13 cellular contexts compared by ENCODE assay signal in the genomic region with DNA sequence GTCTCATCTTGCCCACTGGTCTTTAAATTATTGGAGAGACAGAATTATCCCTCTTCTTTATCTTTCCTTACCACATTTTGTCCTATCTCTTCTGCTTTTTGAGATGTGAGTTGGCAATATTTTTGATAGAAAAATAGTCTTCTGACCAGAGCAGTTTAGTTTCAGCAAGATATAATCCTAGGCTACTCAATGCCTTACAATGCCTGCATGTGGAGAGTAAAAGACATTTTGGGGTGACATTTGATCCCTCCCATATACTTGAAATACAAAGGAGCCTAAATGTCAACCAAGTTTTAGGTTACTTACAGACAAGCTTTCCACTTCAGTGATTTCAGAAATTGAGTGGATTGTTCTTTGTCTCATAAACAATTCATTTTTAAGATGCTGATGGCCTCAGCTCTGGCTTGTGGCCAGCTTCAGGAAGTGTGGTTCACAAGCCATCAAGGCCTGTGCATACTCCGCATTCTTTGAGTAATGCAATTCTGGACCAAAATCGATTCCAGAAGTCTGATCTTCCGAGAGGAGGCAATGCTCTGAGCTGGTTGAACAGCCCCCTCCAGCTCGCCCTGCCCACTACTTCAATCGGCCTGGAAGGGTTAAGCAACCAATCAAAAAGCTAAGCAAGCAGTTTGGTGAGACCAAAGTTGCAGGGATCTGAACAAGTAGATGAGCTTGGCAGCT.
DNase-seq lines count a peak whose midpoint lies in the region; ATAC-seq, FAIRE-seq and TF ChIP-seq lines count a peak whose summit lies in the region.
"Had no signal": no experiment of that assay in that cellular context is flagged by ENCODE, and none has a peak within 500 bp of the region (broad histone marks: within the 10 kb centered on the region; RNA-seq: fewer than 3 reads in every experiment).

No MANE protein-coding gene starts in this region.

- no peak overlapping the region for H3K56ac ChIP-seq in H1 (replicated peaks; ENCODE audit: insufficient read length, low read depth, low read length)

- H3K23me2 ChIP-seq in H1 (ENCODE audit: low read depth, low read length) = no peaks in the 10 kb centered on the region

- no peak overlapping the region for H2BK15ac ChIP-seq in H1 (ENCODE audit: low read length)

- no peaks in the 10 kb centered on the region for H3K9me3 ChIP-seq in H1 (ENCODE audit: insufficient read depth in 2 of 2, low read depth in 1 of 2, low read length in 1 of 2)
- H3K9me3 ChIP-seq: BE2C had no signal

- peak; percentile 90 for TF ChIP-seq EP300 in Ishikawa (IDR thresholded peaks at IDR 0.05; ENCODE audit: borderline replicate concordance)
- no peak for TF ChIP-seq EP300 in H1 (IDR thresholded peaks at IDR 0.05; ENCODE audit: borderline replicate concordance in 1 of 2, low read depth in 2 of 2, low read length in 2 of 2)

- no peaks in the 10 kb centered on the region for H3K27me3 ChIP-seq in H1 (replicated peaks in 1 of 4; ENCODE audit: control insufficient read depth in 3 of 4, extremely low read depth in 1 of 4, insufficient read depth in 3 of 4, low read length in 3 of 4)
- H3K27me3 ChIP-seq: BE2C had no signal

- no peak overlapping the region for H3K18ac ChIP-seq in H1 (ENCODE audit: extremely low read depth, low read length)

- no peak overlapping the region for H4K5ac ChIP-seq in H1 (ENCODE audit: insufficient read length, low read depth, low read length)

- no peak overlapping the region for H3K14ac ChIP-seq in H1 (ENCODE audit: insufficient read length)

- 73% methylated on average over 5 of the region's 5 CpGs; no CpG with 5 or more reads in 1 of the 2 experiments for WGBS in H1 (ENCODE audit: extremely low coverage in 1 of 2, insufficient coverage in 1 of 2, insufficient read length in 1 of 2, insufficient replicate concordance in 2 of 2, low coverage in 1 of 2, low lambda C conversion rate in 2 of 2, missing lambda C conversion rate in 1 of 2), 2 experiments

- H4K20me1 ChIP-seq in H1 (replicated peaks in 1 of 2; ENCODE audit: control insufficient read depth in 1 of 2, insufficient read depth in 2 of 2, low read length in 2 of 2) = no peaks in the 10 kb centered on the region

- no peak for TF ChIP-seq POLR2A in H1 (IDR thresholded peaks at IDR 0.05; ENCODE audit: control extremely low read depth in 1 of 2, low read depth in 2 of 2, low read length in 2 of 2)

- H2BK5ac ChIP-seq in H1 (ENCODE audit: low read depth, low read length) = no peak overlapping the region

- no peak overlapping the region for H2BK12ac ChIP-seq in H1 (ENCODE audit: low read depth, low read length)

- H3K23ac ChIP-seq in H1 (ENCODE audit: insufficient read length) = no peak overlapping the region

- POLR2A ChIA-PET in H1 (lab: Charles Lee; ENCODE audit: partially characterized antibody) = interaction anchor here (0.9 to 1.2 kb wide), 2 partner anchors 27 to 50 kb away, joined by 3 to 4 read pairs; no protein-coding TSS in a partner anchor

- no peak overlapping the region for H3K4ac ChIP-seq in H1 (replicated peaks; ENCODE audit: insufficient read length, low read depth, low read length)

- intact Hi-C loops in left colon (cut with DNase I, micrococcal nuclease) = no loop called here

- DNase-seq in AG09309 (ENCODE audit: low read depth) = peak; percentile 87
- DNase-seq in H1 (ENCODE audit: low read depth in 1 of 2, low spot score in 2 of 2) = no peak
- peak; percentile 36 for DNase-seq in myocyte (ENCODE audit: low read depth)
- DNase-seq in left colon = no peak
- DNase-seq in stimulated activated CD4-positive, alpha-beta T cell treated with anti-CD3 and anti-CD28 coated beads, Interleukin-12 subunit alpha, Interleukin-12 subunit beta, amount 100 ng/mL, for 4 hours = no peak
- DNase-seq: BE2C; naive B cell; NCI-H446; stimulated activated naive CD4-positive, alpha-beta T cell had no signal

- TF ChIP-seq CTCF in AG09309 (IDR thresholded peaks at IDR 0.05; ENCODE audit: control insufficient read depth, insufficient read depth, low read depth, low read length, missing control alignments) = no peak
- no peak for TF ChIP-seq CTCF in H1 (IDR thresholded peaks at IDR 0.05; ENCODE audit: control extremely low read depth in 1 of 3, insufficient read depth in 1 of 3, low read depth in 1 of 3, low read length in 3 of 3)

- peak overlapping the region; percentile 44; the same call in 1 of the 2 replicates for H2AFZ ChIP-seq in H1 (ENCODE audit: low read length)

- H2AK5ac ChIP-seq in H1 (ENCODE audit: low read depth, low read length) = no peak overlapping the region

- no peaks in the 10 kb centered on the region for H3K36me3 ChIP-seq in H1 (ENCODE audit: control insufficient read depth in 2 of 4, insufficient read depth in 4 of 4, low read length in 3 of 4)
- H3K36me3 ChIP-seq: BE2C had no signal

- no peak for FAIRE-seq in H1 (lab: Jason Lieb, UNC)

- H3K4me3 ChIP-seq in AG09309 (ENCODE audit: control insufficient read depth, low read depth, low read length) (no peak overlapping the region), H1 (ENCODE audit: extremely low read depth in 1 of 4, insufficient read depth in 2 of 4, low read depth in 3 of 4, low read length in 4 of 4) (no peak overlapping the region)

- H4K91ac ChIP-seq in H1 (replicated peaks; ENCODE audit: insufficient read length, low read length) = no peak overlapping the region

- no peak overlapping the region for H3K27ac ChIP-seq in H1 (ENCODE audit: low read depth, low read length)

- H3K79me2 ChIP-seq in H1 (ENCODE audit: control insufficient read depth in 1 of 2, insufficient read depth in 2 of 2, low read length in 2 of 2) = no peaks in the 10 kb centered on the region

- H3K4me1 ChIP-seq in H1 (replicated peaks in 1 of 4; ENCODE audit: control insufficient read depth in 3 of 4, insufficient read depth in 4 of 4, low read length in 3 of 4) = peaks cover 0 to 7% (median 5%) of the 10 kb centered on the region in 4 experiments; a peak in 4 of 7 replicates

- no peak for ATAC-seq in GM21515 (IDR thresholded peaks at IDR 0.05; ENCODE audit: unreplicated experiment)
- ATAC-seq in esophagus mucosa = no peak
- ATAC-seq in left colon = no peak
- ATAC-seq: Right ventricle myocardium inferior had no signal

- H2BK20ac ChIP-seq in H1 (ENCODE audit: low read length) = no peak overlapping the region

- no peak overlapping the region for H3K9ac ChIP-seq in H1 (replicated peaks in 1 of 4; ENCODE audit: extremely low read depth in 1 of 4, low read depth in 3 of 4, low read length in 3 of 4)

- TF ChIP-seq RAD21 in Ishikawa (IDR thresholded peaks at IDR 0.05; ENCODE audit: low read depth) = no peak; the same call in 1 of the 2 replicates
- no peak for TF ChIP-seq RAD21 in H1 (IDR thresholded peaks at IDR 0.05 in 1 of 2, conservative IDR thresholded peaks at IDR 0.05 in 1 of 2; ENCODE audit: low read depth in 2 of 2, low read length in 2 of 2)

- H4K8ac ChIP-seq in H1 (ENCODE audit: extremely low read depth, insufficient read depth, low read length) = no peak overlapping the region

- H2BK120ac ChIP-seq in H1 (replicated peaks; ENCODE audit: low read depth, low read length) = no peak overlapping the region

- no peak overlapping the region; a peak in 1 of 4 replicates for H3K4me2 ChIP-seq in H1 (ENCODE audit: insufficient read depth in 1 of 2, low read depth in 2 of 2, low read length in 2 of 2)

- CTCF ChIA-PET in H1 (lab: Charles Lee; ENCODE audit: partially characterized antibody) = interaction anchor here (0.6 to 1.4 kb wide), 4 partner anchors 8 to 187 kb away, joined by 3 to 4 read pairs (median 3); no protein-coding TSS in a partner anchor

- no peaks in the 10 kb centered on the region for H3K79me1 ChIP-seq in H1 (ENCODE audit: low read depth, low read length)

TF ChIP-seq in Ishikawa, 13 proteins besides CTCF, POLR2A, EP300 and RAD21:
- TF ChIP-seq, protein P1, sequence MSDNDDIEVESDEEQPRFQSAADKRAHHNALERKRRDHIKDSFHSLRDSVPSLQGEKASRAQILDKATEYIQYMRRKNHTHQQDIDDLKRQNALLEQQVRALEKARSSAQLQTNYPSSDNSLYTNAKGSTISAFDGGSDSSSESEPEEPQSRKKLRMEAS (IDR thresholded peaks at IDR 0.05) = no peak
- TF ChIP-seq NFIC (IDR thresholded peaks at IDR 0.05) (peak; percentile 95), ZBTB7A (IDR thresholded peaks at IDR 0.05; ENCODE audit: low read depth) (no peak), FOXM1 (IDR thresholded peaks at IDR 0.05; ENCODE audit: borderline replicate concordance, low read depth) (peak; percentile 84), CEBPB (IDR thresholded peaks at IDR 0.05) (peak; percentile 72), TCF12 (IDR thresholded peaks at IDR 0.05; ENCODE audit: low read depth) (peak; percentile 88), TAF1 (IDR thresholded peaks at IDR 0.05; ENCODE audit: low read depth) (no peak), TEAD4 (IDR thresholded peaks at IDR 0.05) (peak; percentile 97)

TF ChIP-seq in H1, 55 proteins besides CTCF, POLR2A, EP300 and RAD21:
- TF ChIP-seq TAF7 (optimal IDR thresholded peaks at IDR 0.05; ENCODE audit: borderline replicate concordance, low read depth, low read length) = no peak
- TF ChIP-seq, protein P2, sequence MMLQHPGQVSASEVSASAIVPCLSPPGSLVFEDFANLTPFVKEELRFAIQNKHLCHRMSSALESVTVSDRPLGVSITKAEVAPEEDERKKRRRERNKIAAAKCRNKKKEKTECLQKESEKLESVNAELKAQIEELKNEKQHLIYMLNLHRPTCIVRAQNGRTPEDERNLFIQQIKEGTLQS (IDR thresholded peaks at IDR 0.05; ENCODE audit: insufficient read depth, low read depth, low read length) = no peak
- TF ChIP-seq NANOG (IDR thresholded peaks at IDR 0.05; ENCODE audit: insufficient read depth, low read depth, low read length, poor library complexity, severe bottlenecking) = no peak

Comparison
In these comparisons a context has a peak if more than half of its experiments do, and no peak if none do; other contexts are left out.
1. DNase-seq: peak in AG09309 (single experiment) and myocyte (single experiment); none in H1 (0 of 2), left colon (0 of 2) and stimulated activated CD4-positive, alpha-beta T cell treated with anti-CD3 and anti-CD28 coated beads, Interleukin-12 subunit alpha, Interleukin-12 subunit beta, amount 100 ng/mL, for 4 hours (single experiment).